In genomic region chr4:165874799-165875371, GRCh38 we compare ENCODE assay signal across 9 cellular contexts. TPM values are rescaled to one million over a fixed set of nuclear protein-coding genes. Genes with fewer than 3 reads are reported as not detected.
A peak's percentile ranks its signal among the peaks of the same experiment; 100 is the strongest.
DNase-seq lines count a peak whose midpoint lies in the region; ATAC-seq and TF ChIP-seq lines count a peak whose summit lies in the region.
"Had no signal": no experiment of that assay in that cellular context is flagged by ENCODE, and none has a peak within 500 bp of the region (broad histone marks: within the 10 kb centered on the region; RNA-seq: fewer than 3 reads in every experiment).

No MANE protein-coding gene starts in this region.

- H3K79me2 ChIP-seq in PC-9 (ENCODE audit: low read depth), result no peaks in the 10 kb centered on the region

- BruUV-seq in Caco-2 (replicated peaks; lab: Mats Ljungman, UMichigan) (no TSS peak), PC-9 (replicated peaks; lab: Mats Ljungman, UMichigan) (no TSS peak)

- no peaks in the 10 kb centered on the region for H3K36me3 ChIP-seq in Caco-2 (ENCODE audit: control insufficient read depth, insufficient read depth, low read length)
- no peaks in the 10 kb centered on the region for H3K36me3 ChIP-seq in PC-9 (ENCODE audit: low read depth)

- intact Hi-C loops in Caco-2 (cut with micrococcal nuclease; ENCODE audit: unreplicated experiment), result loop anchor here (2.0 to 5.0 kb wide), 2 partner anchors 57 to 168 kb away; no protein-coding TSS in a partner anchor
- intact Hi-C loops in PC-9 (cut with micrococcal nuclease; ENCODE audit: unreplicated experiment), result loop anchor here (5.0 kb wide), 1 partner anchor 192 kb away; no protein-coding TSS in a partner anchor

- H3K9me2 ChIP-seq in PC-9 (ENCODE audit: insufficient read depth), result no peaks in the 10 kb centered on the region

- DNase-seq in Caco-2 (peak; percentile 39 to 42), PC-9 (peak in 1 of 2 experiments; percentile 30), glomerular visceral epithelial cell (ENCODE audit: extremely low spot score) (peak; percentile 66), osteocyte (ENCODE audit: extremely low spot score, unreplicated experiment) (peak; percentile 89), T1000 (lab: John Stamatoyannopoulos, UW) (no peak)
- DNase-seq: DND-41 had no signal

- H3K4me1 ChIP-seq in Caco-2, result peaks cover 7% of the 10 kb centered on the region; the same call in 1 of the 2 replicates
- peaks cover 8% of the 10 kb centered on the region for H3K4me1 ChIP-seq in PC-9 (replicated peaks; ENCODE audit: insufficient read depth)

- H3K27me3 ChIP-seq in Caco-2 (replicated peaks; ENCODE audit: control insufficient read depth, insufficient read depth, low read length) (no peaks in the 10 kb centered on the region), PC-9 (ENCODE audit: insufficient read depth, low read depth) (no peaks in the 10 kb centered on the region)

- no peaks in the 10 kb centered on the region for H3F3A ChIP-seq in PC-9 (ENCODE audit: insufficient read depth, low read depth)

- no peak overlapping the region for H3K27ac ChIP-seq in PC-9

- H2AFZ ChIP-seq in PC-9, result peak overlapping the region; percentile 67

- peak overlapping the region; percentile 90 for H3K4me2 ChIP-seq in PC-9

- H3K9me3 ChIP-seq in Caco-2 (no peaks in the 10 kb centered on the region), PC-9 (ENCODE audit: insufficient read depth, low read depth) (no peaks in the 10 kb centered on the region)

- H3K27me3 Mint-ChIP-seq in Caco-2 (ENCODE audit: insufficient read depth, unreplicated experiment) (peaks cover 3% of the 10 kb centered on the region), osteocyte (ENCODE audit: unreplicated experiment) (no peaks in the 10 kb centered on the region)

- H3K9me3 Mint-ChIP-seq in Caco-2 (ENCODE audit: unreplicated experiment), result no peaks in the 10 kb centered on the region
- no peaks in the 10 kb centered on the region for H3K9me3 Mint-ChIP-seq in osteocyte (ENCODE audit: unreplicated experiment)

- CTCF ChIA-PET in Caco-2 (lab: Charles Lee), result no interaction called here
- CTCF ChIA-PET in PC-9 (lab: Charles Lee), result no interaction called here

- H3K4me3 Mint-ChIP-seq in Caco-2 (ENCODE audit: unreplicated experiment), result peak overlapping the region; percentile 78
- H3K4me3 Mint-ChIP-seq in osteocyte (ENCODE audit: unreplicated experiment), result peak overlapping the region; percentile 97

- H3K27ac Mint-ChIP-seq in Caco-2 (ENCODE audit: unreplicated experiment), result peak overlapping the region; percentile 81
- H3K27ac Mint-ChIP-seq in osteocyte (ENCODE audit: unreplicated experiment), result peak overlapping the region; percentile 96

- TF ChIP-seq CTCF in Caco-2 (IDR thresholded peaks at IDR 0.05; ENCODE audit: insufficient read depth in 1 of 2, low read depth in 1 of 2, low read length in 1 of 2, severe bottlenecking in 1 of 2, unreplicated experiment in 1 of 2), result no peak
- TF ChIP-seq CTCF in PC-9 (conservative IDR thresholded peaks at IDR 0.05), result no peak
- TF ChIP-seq CTCF in osteocyte (IDR thresholded peaks at IDR 0.05), result no peak

- H3K36me3 Mint-ChIP-seq in Caco-2 (ENCODE audit: insufficient read depth, unreplicated experiment), result no peaks in the 10 kb centered on the region
- no peaks in the 10 kb centered on the region for H3K36me3 Mint-ChIP-seq in osteocyte (ENCODE audit: unreplicated experiment)

- peaks cover 8% of the 10 kb centered on the region for H3K4me1 Mint-ChIP-seq in Caco-2 (ENCODE audit: low read depth, unreplicated experiment)
- H3K4me1 Mint-ChIP-seq in osteocyte (ENCODE audit: unreplicated experiment), result peaks cover 63% of the 10 kb centered on the region

- H4K20me1 ChIP-seq in PC-9 (ENCODE audit: insufficient read depth), result no peaks in the 10 kb centered on the region

- POLR2A ChIA-PET in Caco-2 (lab: Charles Lee) (no interaction called here), PC-9 (lab: Charles Lee; ENCODE audit: unreplicated experiment) (interaction anchor here (0.6 kb wide), 1 partner anchor 9 kb away, joined by 3 read pairs; no protein-coding TSS in a partner anchor)

- no peak for ATAC-seq in activated CD4-positive, CD25-positive, alpha-beta regulatory T cell treated with anti-CD3 and anti-CD28 coated beads, Interleukin-2, amount 50 U/mL, for 24 hours
- ATAC-seq in GM21528 (IDR thresholded peaks at IDR 0.05; ENCODE audit: low FRiP score, unreplicated experiment) (no peak), HG03469 (IDR thresholded peaks at IDR 0.05; ENCODE audit: unreplicated experiment) (no peak)

- H3K4me3 ChIP-seq in Caco-2 (ENCODE audit: low read depth, low read length) (peak overlapping the region; percentile 49), PC-9 (peak overlapping the region; percentile 78; the same call in 1 of the 2 replicates)

RNA-seq across cellular contexts. Expression of gene TLL1, which starts 1.8 kb away (rescaled TPM):
- total RNA-seq in Caco-2 (2022) (14.2 and 16.2 TPM in 2 replicates), PC-9 (2021) (0.45 and 0.46 TPM in 2 replicates), osteocyte (39.2 and 39.7 TPM in 2 replicates)

Comparison
In these comparisons a context has a peak if more than half of its experiments do, and no peak if none do; other contexts are left out.
1. RNA of gene TLL1, which starts 1.8 kb away (total RNA-seq): 39.2 to 39.7 TPM in osteocyte and 14.2 to 16.2 TPM in Caco-2; 0.45 to 0.46 TPM in PC-9; every median in the first group is over 10 times any median in the second.